In genomic region chr2:237512774-237513466, GRCh38 we compare ENCODE assay signal across 9 cellular contexts. TPM values are rescaled to one million over a fixed set of nuclear protein-coding genes. Genes with fewer than 3 reads are reported as not detected.
DNase-seq lines count a peak whose midpoint lies in the region; ATAC-seq, FAIRE-seq and TF ChIP-seq lines count a peak whose summit lies in the region.
"Had no signal": no experiment of that assay in that cellular context is flagged by ENCODE, and none has a peak within 500 bp of the region (broad histone marks: within the 10 kb centered on the region; RNA-seq: fewer than 3 reads in every experiment).

No MANE protein-coding gene starts in this region.

- H3K4me2 ChIP-seq in Loucy (ENCODE audit: low read depth, low read length, poor library complexity, severe bottlenecking) (no peak overlapping the region), neural cell (ENCODE audit: low read length) (no peak overlapping the region)

- no peak overlapping the region for H3K9ac ChIP-seq in Loucy (ENCODE audit: low read depth, low read length, poor library complexity, severe bottlenecking)
- no peak overlapping the region for H3K9ac ChIP-seq in neural cell (ENCODE audit: low read length)

- peak; percentile 63 for FAIRE-seq in RCC 7860 (lab: Jason Lieb, UNC)

- no peaks in the 10 kb centered on the region for H4K20me1 ChIP-seq in Loucy (ENCODE audit: insufficient read depth, low read length, poor library complexity, severe bottlenecking)
- H4K20me1 ChIP-seq in neural cell (ENCODE audit: insufficient read depth): no peaks in the 10 kb centered on the region

- no peaks in the 10 kb centered on the region for H3K4me1 ChIP-seq in Loucy (ENCODE audit: insufficient read depth, low read length, poor library complexity, severe bottlenecking)

- ATAC-seq in GM18909 (IDR thresholded peaks at IDR 0.05; ENCODE audit: poor library complexity, unreplicated experiment): no peak

- no peaks in the 10 kb centered on the region for H3K9me3 ChIP-seq in Loucy (ENCODE audit: insufficient read depth, low read depth, low read length)
- no peaks in the 10 kb centered on the region for H3K9me3 ChIP-seq in neural cell (ENCODE audit: low read length)

- peak; percentile 77 for DNase-seq in RCC 7860 (ENCODE audit: low spot score)
- peak; percentile 88 to 89 for DNase-seq in activated T-cell treated with anti-CD3 and anti-CD28 coated beads, Interleukin-2, amount 50 U/mL, for 48 hours
- DNase-seq in fibroblast of pulmonary artery (ENCODE audit: low read depth): peak; percentile 91
- DNase-seq in stimulated activated naive CD4-positive, alpha-beta T cell (lab: John Stamatoyannopoulos, UW): peak; percentile 46 to 77 (median 68)

- H3K79me2 ChIP-seq in Loucy (ENCODE audit: insufficient read depth, low read length): no peaks in the 10 kb centered on the region
- no peaks in the 10 kb centered on the region for H3K79me2 ChIP-seq in neural cell (replicated peaks; ENCODE audit: insufficient read depth, low read length)

- H3F3A ChIP-seq in Loucy (ENCODE audit: low read depth) (no peaks in the 10 kb centered on the region), neural cell (ENCODE audit: insufficient read depth, low read length, poor library complexity, severe bottlenecking) (no peaks in the 10 kb centered on the region)

- H2AFZ ChIP-seq in Loucy (ENCODE audit: low read length) (no peak overlapping the region), neural cell (ENCODE audit: low read depth, low read length) (no peak overlapping the region)

- no peaks in the 10 kb centered on the region for H3K36me3 ChIP-seq in Loucy (ENCODE audit: insufficient read depth, low read length)
- no peaks in the 10 kb centered on the region for H3K36me3 ChIP-seq in neural cell (ENCODE audit: insufficient read depth, low read length)

- TF ChIP-seq RAD21 in neural cell (conservative IDR thresholded peaks at IDR 0.05): peak; percentile 89

- TF ChIP-seq CTCF in GM12875 (IDR thresholded peaks at IDR 0.05; ENCODE audit: borderline replicate concordance, insufficient read depth, low read depth, low read length) (peak; percentile 89), Loucy (conservative IDR thresholded peaks at IDR 0.05; ENCODE audit: low read length) (peak; percentile 97), fibroblast of pulmonary artery (IDR thresholded peaks at IDR 0.05; ENCODE audit: low read length, missing control alignments) (peak; percentile 84), neural cell (IDR thresholded peaks at IDR 0.05; ENCODE audit: poor library complexity, severe bottlenecking) (peak; percentile 96)

- H3K27me3 ChIP-seq in Loucy (ENCODE audit: insufficient read depth, low read length, poor library complexity, severe bottlenecking) (no peaks in the 10 kb centered on the region), neural cell (ENCODE audit: insufficient read depth, low read depth, low read length) (no peaks in the 10 kb centered on the region)

- H3K27ac ChIP-seq in neural cell (ENCODE audit: low read length): no peak overlapping the region

- H3K4me3 ChIP-seq in GM12875 (ENCODE audit: low read depth, low read length) (no peak overlapping the region), Loucy (ENCODE audit: low read length, poor library complexity, severe bottlenecking) (no peak overlapping the region), fibroblast of pulmonary artery (replicated peaks; ENCODE audit: low read depth, low read length) (no peak overlapping the region), neural cell (ENCODE audit: low read length) (no peak overlapping the region)

- no peak for TF ChIP-seq EP300 in neural cell (conservative IDR thresholded peaks at IDR 0.05; ENCODE audit: poor library complexity, severe bottlenecking)

- H3K9me2 ChIP-seq in Loucy (replicated peaks; ENCODE audit: low read depth, low read length): no peaks in the 10 kb centered on the region
- H3K9me2 ChIP-seq in neural cell (ENCODE audit: insufficient read depth, low read length): no peaks in the 10 kb centered on the region

TF ChIP-seq in neural cell, 6 proteins besides CTCF, POLR2A, EP300 and RAD21:
- peak; percentile 92 for TF ChIP-seq SMC3 (conservative IDR thresholded peaks at IDR 0.05; ENCODE audit: poor library complexity)
- TF ChIP-seq TAF1 (IDR thresholded peaks at IDR 0.05; ENCODE audit: low read depth): no peak

RNA-seq across cellular contexts. Expression of gene MLPH, which starts 25.9 kb away (rescaled TPM):
- polyA plus RNA-seq in neural cell: not detected in 2 replicates
- not detected in 2 replicates for polyA minus RNA-seq in neural cell

RNA-seq across cellular contexts. Expression of gene PRLH, which starts 53.5 kb away (rescaled TPM):
- not detected in 2 replicates for polyA plus RNA-seq in neural cell
- polyA minus RNA-seq in neural cell: not detected in 2 replicates
- polyA plus RNA-seq: thymus had no signal
